24 cellular contexts compared by ENCODE assay signal in the genomic region with DNA sequence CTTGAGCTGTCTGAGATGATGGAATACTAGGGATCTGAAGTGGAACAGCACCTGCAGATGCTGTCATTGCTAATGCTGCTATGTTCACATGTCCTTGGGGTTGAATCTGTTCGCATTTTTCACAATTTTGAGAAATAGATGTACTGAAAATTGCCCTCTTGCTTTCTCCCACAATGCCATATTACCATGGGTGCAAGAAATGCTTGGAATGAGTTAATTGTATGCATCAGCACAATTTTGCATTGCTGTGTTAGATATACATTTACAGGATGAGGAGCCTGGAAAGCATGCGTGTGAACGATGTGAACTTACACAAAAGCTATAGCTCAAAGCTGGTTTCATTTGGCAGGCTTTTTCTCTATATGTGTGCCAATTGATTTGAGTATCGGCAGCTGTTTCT.
A peak's percentile ranks its signal among the peaks of the same experiment; 100 is the strongest.
DNase-seq lines count a peak whose midpoint lies in the region; ATAC-seq, FAIRE-seq and TF ChIP-seq lines count a peak whose summit lies in the region.
"Had no signal": no experiment of that assay in that cellular context is flagged by ENCODE, and none has a peak within 500 bp of the region (broad histone marks: within the 10 kb centered on the region; RNA-seq: fewer than 3 reads in every experiment).

No MANE protein-coding gene starts in this region.

- no peaks in the 10 kb centered on the region for H3F3A ChIP-seq in Loucy (ENCODE audit: low read depth)

- WGBS in A549 (ENCODE audit: missing lambda C conversion rate) = 90% methylated on average over 4 of the region's 4 CpGs

- H3K4me3 ChIP-seq in A549 (no peak overlapping the region), Loucy (ENCODE audit: low read length, poor library complexity, severe bottlenecking) (no peak overlapping the region), endothelial cell of umbilical vein (replicated peaks in 1 of 3; ENCODE audit: insufficient read depth in 1 of 3, low read depth in 1 of 3, low read length in 3 of 3) (peak overlapping the region in 1 of 3 experiments; percentile 32), neuron (ENCODE audit: low read length) (peak overlapping the region; percentile 92)
- H3K4me3 ChIP-seq: adrenal gland, cardiac muscle cell, mucosa of descending colon, thoracic aorta had no signal

- TF ChIP-seq RAD21 in A549 (conservative IDR thresholded peaks at IDR 0.05 in 1 of 2, IDR thresholded peaks at IDR 0.05 in 1 of 2) = no peak

- H3K79me2 ChIP-seq in Loucy (ENCODE audit: insufficient read depth, low read length) = no peaks in the 10 kb centered on the region
- H3K79me2 ChIP-seq in endothelial cell of umbilical vein (ENCODE audit: control insufficient read depth, insufficient read depth, low read length) = peaks cover 32% of the 10 kb centered on the region

- H3K4me1 ChIP-seq in A549 (peaks cover 6% of the 10 kb centered on the region; the same call in 1 of the 3 replicates), Loucy (ENCODE audit: insufficient read depth, low read length, poor library complexity, severe bottlenecking) (peaks cover 14% of the 10 kb centered on the region), endothelial cell of umbilical vein (ENCODE audit: control insufficient read depth, extremely low read depth, insufficient read depth, low read length) (peaks cover 48% of the 10 kb centered on the region), neuron (ENCODE audit: insufficient read depth, low read length) (peaks cover 31% of the 10 kb centered on the region)

- no peaks in the 10 kb centered on the region for H3K9me2 ChIP-seq in Loucy (replicated peaks; ENCODE audit: low read depth, low read length)

- POLR2A ChIA-PET in A549 (lab: Yijun Ruan, JAX) (no interaction called here), endothelial cell of umbilical vein (lab: Charles Lee) (no interaction called here)

- H3K9me3 ChIP-seq in A549 (no peaks in the 10 kb centered on the region), Loucy (ENCODE audit: insufficient read depth, low read depth, low read length) (no peaks in the 10 kb centered on the region), endothelial cell of umbilical vein (replicated peaks; ENCODE audit: control insufficient read depth, insufficient read depth, low read length) (no peaks in the 10 kb centered on the region), neuron (ENCODE audit: low read length) (no peaks in the 10 kb centered on the region)
- H3K9me3 ChIP-seq: adrenal gland, esophagus squamous epithelium, mucosa of descending colon, thoracic aorta had no signal

- CTCF ChIA-PET in A549 (lab: Yijun Ruan, JAX) = no interaction called here
- CTCF ChIA-PET in endothelial cell of umbilical vein (lab: Charles Lee) = interaction anchor here (1.0 to 2.6 kb wide), 5 partner anchors 9 to 167 kb away, joined by 3 to 9 read pairs (median 4); no protein-coding TSS in a partner anchor

- H3K27ac ChIP-seq in A549 (no peak overlapping the region), endothelial cell of umbilical vein (ENCODE audit: insufficient read depth, low read depth, low read length) (peak overlapping the region; percentile 45)
- H3K27ac ChIP-seq: adrenal gland, cardiac muscle cell, thoracic aorta had no signal

- no peak for TF ChIP-seq EP300 in A549 (IDR thresholded peaks at IDR 0.05)

- H4K20me1 ChIP-seq in Loucy (ENCODE audit: insufficient read depth, low read length, poor library complexity, severe bottlenecking) (no peaks in the 10 kb centered on the region), endothelial cell of umbilical vein (replicated peaks; ENCODE audit: control insufficient read depth, extremely low read depth, insufficient read depth, low read length) (no peaks in the 10 kb centered on the region)

- TF ChIP-seq CTCF in A549 (IDR thresholded peaks at IDR 0.05) (no peak), Loucy (conservative IDR thresholded peaks at IDR 0.05; ENCODE audit: low read length) (no peak), endothelial cell of umbilical vein (IDR thresholded peaks at IDR 0.05; ENCODE audit: extremely low read depth in 1 of 2, insufficient read depth in 1 of 2, low read depth in 1 of 2, low read length in 2 of 2) (no peak)

- FAIRE-seq in A549 (lab: Jason Lieb, UNC) (no peak), endothelial cell of umbilical vein (lab: Jason Lieb, UNC) (no peak)
- FAIRE-seq: G401.6, HTR-8/SVneo had no signal

- DNase-seq in A549 (ENCODE audit: low read depth in 1 of 2, low spot score in 1 of 2) = no peak
- DNase-seq in endothelial cell of umbilical vein (ENCODE audit: low read depth, low spot score) = no peak
- DNase-seq in nucleus accumbens (lab: John Stamatoyannopoulos, UW) = no peak
- no peak for DNase-seq in NCI-H345 (lab: John Stamatoyannopoulos, UW)
- no peak for DNase-seq in head of caudate nucleus
- DNase-seq: activated CD4-positive, alpha-beta T cell treated with anti-CD3 and anti-CD28 coated beads, Interleukin-2, amount 10 ng/mL, durations not matched to agents 7 days and 5 days; activated CD8-positive, alpha-beta memory T cell treated with anti-CD3 and anti-CD28 coated beads, Interleukin-2, amount 50 U/mL, for 4 hours; activated gamma-delta T cell; adrenal gland; DMS153; esophagus squamous epithelium; mucosa of descending colon; NCI-H2171; NCI-H748 treated with DMSO at 0.1 percent for 48 hours; OCI-M1; right cardiac atrium; T-helper 1 cell had no signal

- H3K9me1 ChIP-seq in endothelial cell of umbilical vein (replicated peaks; ENCODE audit: control insufficient read depth, extremely low read depth, insufficient read depth, low read length) = no peaks in the 10 kb centered on the region

- H3K27me3 ChIP-seq in Loucy (ENCODE audit: insufficient read depth, low read length, poor library complexity, severe bottlenecking) (no peaks in the 10 kb centered on the region), endothelial cell of umbilical vein (ENCODE audit: control insufficient read depth in 2 of 2, insufficient read depth in 2 of 2, low read length in 2 of 2) (no peaks in the 10 kb centered on the region), neuron (ENCODE audit: insufficient read depth, low read length) (no peaks in the 10 kb centered on the region)
- H3K27me3 ChIP-seq: adrenal gland, cardiac muscle cell, esophagus squamous epithelium had no signal

- no peaks in the 10 kb centered on the region for H3K36me3 ChIP-seq in Loucy (ENCODE audit: insufficient read depth, low read length)
- no peaks in the 10 kb centered on the region for H3K36me3 ChIP-seq in endothelial cell of umbilical vein (ENCODE audit: control insufficient read depth in 2 of 2, extremely low read depth in 1 of 2, insufficient read depth in 2 of 2, low read length in 2 of 2)
- H3K36me3 ChIP-seq in neuron (ENCODE audit: insufficient read depth, low read length) = no peaks in the 10 kb centered on the region
- H3K36me3 ChIP-seq: adrenal gland, cardiac muscle cell, esophagus squamous epithelium, thoracic aorta had no signal

- H2AFZ ChIP-seq in Loucy (ENCODE audit: low read length) (peak overlapping the region; percentile 34), endothelial cell of umbilical vein (ENCODE audit: low read depth, low read length) (no peak overlapping the region), neuron (ENCODE audit: low read depth, low read length) (no peak overlapping the region)

- H3K4me2 ChIP-seq in A549 = no peak overlapping the region
- no peak overlapping the region for H3K4me2 ChIP-seq in Loucy (ENCODE audit: low read depth, low read length, poor library complexity, severe bottlenecking)
- H3K4me2 ChIP-seq in endothelial cell of umbilical vein (ENCODE audit: insufficient read depth, low read length) = peak overlapping the region; percentile 89

- intact Hi-C loops in endothelial cell of umbilical vein (cut with micrococcal nuclease) (loop anchor here (1.0 to 2.0 kb wide), 3 partner anchors 16 to 30 kb away; no protein-coding TSS in a partner anchor), head of caudate nucleus (cut with DNase I) (no loop called here)

- H3K9ac ChIP-seq in Loucy (ENCODE audit: low read depth, low read length, poor library complexity, severe bottlenecking) (no peak overlapping the region), endothelial cell of umbilical vein (replicated peaks; ENCODE audit: extremely low read depth, insufficient read depth, low read length) (no peak overlapping the region)

- BruUV-seq in endothelial cell of umbilical vein (replicated peaks; lab: Mats Ljungman, UMichigan) = TSS peak; percentile 67

- TF ChIP-seq POLR2A in A549 (IDR thresholded peaks at IDR 0.05; ENCODE audit: low read length) = no peak
- no peak for TF ChIP-seq POLR2A in endothelial cell of umbilical vein (IDR thresholded peaks at IDR 0.05; ENCODE audit: low read depth, low read length)

- no peak for ATAC-seq in A549
- no peak for ATAC-seq in GM21576 (IDR thresholded peaks at IDR 0.05; ENCODE audit: unreplicated experiment)
- ATAC-seq: mucosa of descending colon, right cardiac atrium had no signal

- dilution Hi-C loops in endothelial cell of umbilical vein (cut with MboI; ENCODE audit: extremely low pct_ligation_motif_present, low sequenced_read_pairs) = no loop called here

TF ChIP-seq in A549, 52 proteins besides CTCF, POLR2A, EP300 and RAD21:
- TF ChIP-seq RCOR1 (IDR thresholded peaks at IDR 0.05; ENCODE audit: low read depth, low read length) = no peak
- peak; percentile 80 for TF ChIP-seq MAFK (IDR thresholded peaks at IDR 0.05; ENCODE audit: partially characterized antibody)

TF ChIP-seq in endothelial cell of umbilical vein, 7 proteins besides CTCF, POLR2A, EP300 and RAD21:
- no peak for TF ChIP-seq EZH2 (IDR thresholded peaks at IDR 0.05; ENCODE audit: borderline replicate concordance, low read depth, low read length, severe bottlenecking)
- no peak for TF ChIP-seq POLR2AphosphoS5 (IDR thresholded peaks at IDR 0.05; ENCODE audit: insufficient read depth, low read depth, low read length)
- no peak for TF ChIP-seq MYC (IDR thresholded peaks at IDR 0.05; ENCODE audit: low read depth, low read length)
- TF ChIP-seq, protein P1, sequence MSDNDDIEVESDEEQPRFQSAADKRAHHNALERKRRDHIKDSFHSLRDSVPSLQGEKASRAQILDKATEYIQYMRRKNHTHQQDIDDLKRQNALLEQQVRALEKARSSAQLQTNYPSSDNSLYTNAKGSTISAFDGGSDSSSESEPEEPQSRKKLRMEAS (IDR thresholded peaks at IDR 0.05; ENCODE audit: insufficient read depth, insufficient read length) = no peak
- TF ChIP-seq JUN (IDR thresholded peaks at IDR 0.05; ENCODE audit: borderline replicate concordance, insufficient read depth, insufficient read length, low read depth) = no peak
- TF ChIP-seq GATA2 (IDR thresholded peaks at IDR 0.05; ENCODE audit: insufficient read depth, insufficient read length, low read depth, low read length) = no peak
